10 cellular contexts compared by ENCODE assay signal in genomic region chr11:65915101-65915820, GRCh38. TPM values are rescaled to one million over a fixed set of nuclear protein-coding genes. Genes with fewer than 3 reads are reported as not detected.
A peak's percentile ranks its signal among the peaks of the same experiment; 100 is the strongest.
DNase-seq lines count a peak whose midpoint lies in the region; ATAC-seq and TF ChIP-seq lines count a peak whose summit lies in the region.
"Had no signal": no experiment of that assay in that cellular context is flagged by ENCODE, and none has a peak within 500 bp of the region (broad histone marks: within the 10 kb centered on the region; RNA-seq: fewer than 3 reads in every experiment).

No MANE protein-coding gene starts in this region.

- no peak for TF ChIP-seq RAD21 in liver (IDR thresholded peaks at IDR 0.05)

- CTCF ChIA-PET in activated CD4-positive, alpha-beta T cell treated with anti-CD3 and anti-CD28 coated beads, Interleukin-2, amount 10 ng/mL, durations not matched to agents 7 days and 5 days (lab: Charles Lee): interaction anchor here (0.9 to 24.0 kb wide), 6 partner anchors 9 to 55 kb away, joined by 3 to 340 read pairs (median 3); partner anchors contain the start of genes CCDC85B, FIBP and MUS81

- H3K4me3 Mint-ChIP-seq in activated CD4-positive, alpha-beta T cell treated with anti-CD3 and anti-CD28 coated beads, Interleukin-2, amount 10 ng/mL, durations not matched to agents 7 days and 5 days: no peak overlapping the region
- H3K4me3 Mint-ChIP-seq: memory B cell; stimulated activated naive CD8-positive, alpha-beta T cell treated with anti-CD3 and anti-CD28 coated beads, Interleukin-15, Interleukin-2, amounts not matched to agents 100 ng/mL and 50 ng/mL, for 24 hours had no signal

- no peaks in the 10 kb centered on the region for H3K27me3 Mint-ChIP-seq in activated CD4-positive, alpha-beta T cell treated with anti-CD3 and anti-CD28 coated beads, Interleukin-2, amount 10 ng/mL, durations not matched to agents 7 days and 5 days
- H3K27me3 Mint-ChIP-seq: stimulated activated naive CD8-positive, alpha-beta T cell treated with anti-CD3 and anti-CD28 coated beads, Interleukin-15, Interleukin-2, amounts not matched to agents 100 ng/mL and 50 ng/mL, for 24 hours had no signal

- peaks cover 34% of the 10 kb centered on the region for H3K4me1 Mint-ChIP-seq in activated CD4-positive, alpha-beta T cell treated with anti-CD3 and anti-CD28 coated beads, Interleukin-2, amount 10 ng/mL, durations not matched to agents 7 days and 5 days

- 74% methylated on average over 10 of the region's 10 CpGs for WGBS in liver
- WGBS in tibial nerve, 2 donors: 55 to 65% methylated on average over 9 to 10 of the region's 10 CpGs

- H3K4me1 ChIP-seq in adipocyte (ENCODE audit: control insufficient read depth, insufficient read depth, low read length): peaks cover 73% of the 10 kb centered on the region
- H3K4me1 ChIP-seq in liver (ENCODE audit: control insufficient read depth in 4 of 4, insufficient read depth in 4 of 4, low read length in 3 of 4): peaks cover 7 to 29% (median 16%) of the 10 kb centered on the region in 4 donors
- H3K4me1 ChIP-seq in tibial nerve: peaks cover 2 to 66% (median 45%) of the 10 kb centered on the region in 4 donors

- no peak for ATAC-seq in GM21447 (IDR thresholded peaks at IDR 0.05; ENCODE audit: unreplicated experiment)

- H3K27ac ChIP-seq in liver (ENCODE audit: low read depth in 1 of 2, low read length in 2 of 2) (peak overlapping the region; percentile 37 to 60), tibial nerve (peak overlapping the region; percentile 32 to 97 (median 85))

- POLR2A ChIA-PET in activated CD4-positive, alpha-beta T cell treated with anti-CD3 and anti-CD28 coated beads, Interleukin-2, amount 10 ng/mL, durations not matched to agents 7 days and 5 days (lab: Charles Lee): no interaction called here

- peaks cover 17% of the 10 kb centered on the region for H3K36me3 Mint-ChIP-seq in activated CD4-positive, alpha-beta T cell treated with anti-CD3 and anti-CD28 coated beads, Interleukin-2, amount 10 ng/mL, durations not matched to agents 7 days and 5 days (ENCODE audit: low read depth)

- H3K9ac ChIP-seq in adipocyte (ENCODE audit: low read length): peak overlapping the region; percentile 85
- H3K9ac ChIP-seq in liver (ENCODE audit: low read depth in 1 of 2, low read length in 2 of 2): no peak overlapping the region

- no peak for TF ChIP-seq CTCF in liver (IDR thresholded peaks at IDR 0.05; ENCODE audit: low read depth, low read length, missing input control)
- TF ChIP-seq CTCF in tibial nerve (IDR thresholded peaks at IDR 0.05): no peak

- no peaks in the 10 kb centered on the region for H3K27me3 ChIP-seq in adipocyte (replicated peaks; ENCODE audit: control insufficient read depth, insufficient read depth, low read length)
- no peaks in the 10 kb centered on the region for H3K27me3 ChIP-seq in liver (ENCODE audit: control insufficient read depth in 4 of 4, insufficient read depth in 4 of 4, low read length in 3 of 4)
- no peaks in the 10 kb centered on the region for H3K27me3 ChIP-seq in tibial nerve

- H3K27ac Mint-ChIP-seq in activated CD4-positive, alpha-beta T cell treated with anti-CD3 and anti-CD28 coated beads, Interleukin-2, amount 10 ng/mL, durations not matched to agents 7 days and 5 days: peak overlapping the region; percentile 7
- H3K27ac Mint-ChIP-seq: memory B cell; stimulated activated naive CD8-positive, alpha-beta T cell treated with anti-CD3 and anti-CD28 coated beads, Interleukin-15, Interleukin-2, amounts not matched to agents 100 ng/mL and 50 ng/mL, for 24 hours had no signal

- TF ChIP-seq EP300 in tibial nerve (IDR thresholded peaks at IDR 0.05): no peak

- peak overlapping the region; percentile 96 for H3K4me3 ChIP-seq in adipocyte (ENCODE audit: low read length)
- H3K4me3 ChIP-seq in liver (ENCODE audit: low read depth in 1 of 3, low read length in 3 of 3): no peak overlapping the region
- H3K4me3 ChIP-seq in tibial nerve: no peak overlapping the region

- H3K9me3 ChIP-seq in adipocyte (ENCODE audit: control insufficient read depth, low read length) (no peaks in the 10 kb centered on the region), liver (ENCODE audit: control insufficient read depth in 4 of 4, low read length in 3 of 4) (no peaks in the 10 kb centered on the region), tibial nerve (no peaks in the 10 kb centered on the region)

- no peaks in the 10 kb centered on the region for H3K9me3 Mint-ChIP-seq in activated CD4-positive, alpha-beta T cell treated with anti-CD3 and anti-CD28 coated beads, Interleukin-2, amount 10 ng/mL, durations not matched to agents 7 days and 5 days
- H3K9me3 Mint-ChIP-seq: memory B cell; stimulated activated naive CD8-positive, alpha-beta T cell treated with anti-CD3 and anti-CD28 coated beads, Interleukin-15, Interleukin-2, amounts not matched to agents 100 ng/mL and 50 ng/mL, for 24 hours had no signal

- H3K36me3 ChIP-seq in adipocyte (ENCODE audit: control insufficient read depth, insufficient read depth, low read length, severe bottlenecking): no peaks in the 10 kb centered on the region
- no peaks in the 10 kb centered on the region for H3K36me3 ChIP-seq in liver (ENCODE audit: control insufficient read depth in 4 of 4, insufficient read depth in 3 of 4, low read depth in 1 of 4, low read length in 3 of 4)
- H3K36me3 ChIP-seq in tibial nerve: peaks cover 0 to 5% (median 0%) of the 10 kb centered on the region in 3 donors

- no peak for DNase-seq in activated CD4-positive, alpha-beta T cell treated with anti-CD3 and anti-CD28 coated beads, Interleukin-2, amount 10 ng/mL, durations not matched to agents 7 days and 5 days
- DNase-seq in activated CD4-positive, alpha-beta T cell treated with anti-CD3 and anti-CD28 coated beads for 48 hours: no peak
- DNase-seq in adipocyte (ENCODE audit: low read depth): no peak
- DNase-seq in tibial nerve (ENCODE audit: low spot score in 2 of 2): no peak
- DNase-seq in H4 (ENCODE audit: low spot score): no peak
- DNase-seq in NCI-H345 treated with DMSO at 0.1 percent for 48 hours (lab: John Stamatoyannopoulos, UW; ENCODE audit: unreplicated experiment): no peak

- TF ChIP-seq POLR2A in tibial nerve (IDR thresholded peaks at IDR 0.05): no peak

TF ChIP-seq in liver, 16 proteins besides CTCF, POLR2A, EP300 and RAD21:
- TF ChIP-seq FOXA1 (IDR thresholded peaks at IDR 0.05): no peak
- no peak for TF ChIP-seq YY1 (IDR thresholded peaks at IDR 0.05)
- no peak for TF ChIP-seq HNF4G (IDR thresholded peaks at IDR 0.05)
- TF ChIP-seq GABPA (IDR thresholded peaks at IDR 0.05 in 1 of 2, conservative IDR thresholded peaks at IDR 0.05 in 1 of 2): no peak

RNA-seq across cellular contexts. Expression of gene C11orf68, which starts 3.6 kb away (rescaled TPM):
- 10 to 100 TPM; 32.7 to 36.3 TPM for total RNA-seq in activated CD4-positive, alpha-beta T cell treated with anti-CD3 and anti-CD28 coated beads, Interleukin-2, amount 10 ng/mL, durations not matched to agents 7 days and 5 days
- total RNA-seq in liver: 1 to 10 TPM; 4.4 to 9.9 TPM
- polyA plus RNA-seq in liver: 10 to 100 TPM; 12.6 to 15.4 TPM
- 10 to 100 TPM; 14.7 to 30.4 (median 21.7) TPM for total RNA-seq in tibial nerve
- total RNA-seq in H4 (2014; rRNA removed; shearing (Covaris generic)): 13.4 and 14.3 TPM in 2 replicates

RNA-seq across cellular contexts. Expression of gene DRAP1, which starts 4.0 kb away (rescaled TPM):
- 100 to 1,000 TPM; 190 to 218 TPM for total RNA-seq in activated CD4-positive, alpha-beta T cell treated with anti-CD3 and anti-CD28 coated beads, Interleukin-2, amount 10 ng/mL, durations not matched to agents 7 days and 5 days
- total RNA-seq in liver (10 to 100 TPM; 18.1 to 47.2 TPM), tibial nerve (100 to 1,000 TPM in 2 of 4 donors, 10 to 100 TPM in 2; 64.5 to 134 (median 93.3) TPM)
- 10 to 100 TPM; 37.3 to 57.3 TPM for polyA plus RNA-seq in liver
- total RNA-seq in H4 (2014; rRNA removed; shearing (Covaris generic)): 181 and 235 TPM in 2 replicates

RNA-seq across cellular contexts. Expression of gene FOSL1, which starts 15.1 kb away (rescaled TPM):
- total RNA-seq in activated CD4-positive, alpha-beta T cell treated with anti-CD3 and anti-CD28 coated beads, Interleukin-2, amount 10 ng/mL, durations not matched to agents 7 days and 5 days: 1 to 10 TPM; 1.7 to 2.0 TPM
- total RNA-seq in liver (under 1 TPM in 1 of 2 donors, not detected in 1; 0.17 TPM), tibial nerve (1 to 10 TPM in 3 of 4 donors, not detected in 1; 1.3 to 3.3 (median 1.4) TPM)
- polyA plus RNA-seq in liver: under 1 TPM in 1 of 2 donors, not detected in 1; 0.20 TPM
- total RNA-seq in H4 (2014; rRNA removed; shearing (Covaris generic)): 12.9 and 18.0 TPM in 2 replicates

RNA-seq across cellular contexts. Expression of gene CCDC85B, which starts 24.8 kb away (rescaled TPM):
- 10 to 100 TPM; 39.4 to 56.7 TPM for total RNA-seq in activated CD4-positive, alpha-beta T cell treated with anti-CD3 and anti-CD28 coated beads, Interleukin-2, amount 10 ng/mL, durations not matched to agents 7 days and 5 days
- total RNA-seq in liver: 1 to 10 TPM; 6.8 to 7.0 TPM
- 10 to 100 TPM in 1 of 2 donors, 1 to 10 TPM in 1; 4.3 to 12.6 TPM for polyA plus RNA-seq in liver
- 100 to 1,000 TPM in 2 of 4 donors, 10 to 100 TPM in 2; 73.0 to 108 (median 89.4) TPM for total RNA-seq in tibial nerve
- total RNA-seq in H4 (2014; rRNA removed; shearing (Covaris generic)): 35.8 and 44.2 TPM in 2 replicates

RNA-seq across cellular contexts. Expression of gene FIBP, which starts 27.0 kb away (rescaled TPM):
- 100 to 1,000 TPM in 1 of 2 experiments, 10 to 100 TPM in 1; 94.7 to 112 TPM for total RNA-seq in activated CD4-positive, alpha-beta T cell treated with anti-CD3 and anti-CD28 coated beads, Interleukin-2, amount 10 ng/mL, durations not matched to agents 7 days and 5 days
- total RNA-seq in liver (10 to 100 TPM; 23.7 to 45.4 TPM), tibial nerve (10 to 100 TPM; 53.6 to 73.2 (median 63.7) TPM)
- polyA plus RNA-seq in liver: 10 to 100 TPM; 27.2 to 30.9 TPM
- total RNA-seq in H4 (2014; rRNA removed; shearing (Covaris generic)): 175 and 231 TPM in 2 replicates
